In genomic region chr5:150160448-150161069, GRCh38 we compare ENCODE assay signal across 17 cellular contexts. TPM values are rescaled to one million over a fixed set of nuclear protein-coding genes. Genes with fewer than 3 reads are reported as not detected.
A peak's percentile ranks its signal among the peaks of the same experiment; 100 is the strongest.
DNase-seq lines count a peak whose midpoint lies in the region; ATAC-seq and TF ChIP-seq lines count a peak whose summit lies in the region.
"Had no signal": no experiment of that assay in that cellular context is flagged by ENCODE, and none has a peak within 500 bp of the region (broad histone marks: within the 10 kb centered on the region; RNA-seq: fewer than 3 reads in every experiment).

No MANE protein-coding gene starts in this region.

- DNase-seq in SK-N-SH (no peak), dorsolateral prefrontal cortex (no peak), neuronal stem cell (ENCODE audit: low spot score) (no peak), transverse colon (no peak)
- DNase-seq in activated CD4-positive, alpha-beta T cell treated with anti-CD3 and anti-CD28 coated beads, Interleukin-2, amount 50 U/mL, for 1 hour: no peak
- no peak for DNase-seq in naive thymus-derived CD4-positive, alpha-beta T cell
- DNase-seq: COR-L47; effector CD4-positive, alpha-beta T cell; NCI-H2029 had no signal

- H2BK5ac ChIP-seq in neuronal stem cell (ENCODE audit: low read length): no peak overlapping the region

- H3K27me3 Mint-ChIP-seq in naive thymus-derived CD4-positive, alpha-beta T cell: peaks cover 19 to 33% (median 30%) of the 10 kb centered on the region in 5 donors

- H3K27me3 ChIP-seq in SK-N-SH (ENCODE audit: insufficient read depth) (no peaks in the 10 kb centered on the region), dorsolateral prefrontal cortex (no peaks in the 10 kb centered on the region), neuronal stem cell (ENCODE audit: control insufficient read depth in 3 of 3, insufficient read depth in 3 of 3, low read depth in 1 of 3, low read length in 3 of 3) (peaks cover 0 to 4% (median 0%) of the 10 kb centered on the region in 3 experiments), transverse colon (no peaks in the 10 kb centered on the region)
- no peaks in the 10 kb centered on the region for H3K27me3 ChIP-seq in naive thymus-derived CD4-positive, alpha-beta T cell (ENCODE audit: control insufficient read depth in 2 of 2, insufficient read depth in 2 of 2, low read length in 2 of 2)

- peaks cover 19% of the 10 kb centered on the region for H3F3A ChIP-seq in SK-N-SH (replicated peaks; ENCODE audit: insufficient read depth)

- no peak overlapping the region for H3K4me3 ChIP-seq in SK-N-SH (ENCODE audit: low read depth in 2 of 2, low read length in 1 of 2)
- H3K4me3 ChIP-seq in dorsolateral prefrontal cortex: no peak overlapping the region
- H3K4me3 ChIP-seq in neuronal stem cell (ENCODE audit: low read length in 2 of 2): no peak overlapping the region
- H3K4me3 ChIP-seq in transverse colon: no peak overlapping the region
- H3K4me3 ChIP-seq in naive thymus-derived CD4-positive, alpha-beta T cell (ENCODE audit: low read length): no peak overlapping the region

- no peak overlapping the region for H4K91ac ChIP-seq in neuronal stem cell (ENCODE audit: low read depth, low read length, poor library complexity)

- no peaks in the 10 kb centered on the region for H3K9me2 ChIP-seq in SK-N-SH

- intact Hi-C loops in dorsolateral prefrontal cortex (cut with DNase I): loop anchor here (1.0 to 5.0 kb wide), 2 partner anchors 57 to 58 kb away; no protein-coding TSS in a partner anchor
- intact Hi-C loops in transverse colon (cut with DNase I; ENCODE audit: low total_unique reads): no loop called here
- intact Hi-C loops in naive thymus-derived CD4-positive, alpha-beta T cell (cut with micrococcal nuclease): loop anchor here (1.0 kb wide), 3 partner anchors 58 to 276 kb away; no protein-coding TSS in a partner anchor

- TF ChIP-seq CTCF in SK-N-SH (IDR thresholded peaks at IDR 0.05): no peak
- no peak for TF ChIP-seq CTCF in dorsolateral prefrontal cortex (IDR thresholded peaks at IDR 0.05 in 54 of 56, conservative IDR thresholded peaks at IDR 0.05 in 2 of 56; ENCODE audit: low read depth in 1 of 56, partially characterized antibody in 56 of 56)
- no peak for TF ChIP-seq CTCF in transverse colon (IDR thresholded peaks at IDR 0.05)

- ATAC-seq in SK-N-SH treated with all-trans-retinoic acid at 6 μM for 48 hours: no peak
- no peak for ATAC-seq in naive thymus-derived CD4-positive, alpha-beta T cell
- no peak for ATAC-seq in GM18520 (IDR thresholded peaks at IDR 0.05; ENCODE audit: unreplicated experiment)

- H3K9me3 Mint-ChIP-seq in naive thymus-derived CD4-positive, alpha-beta T cell: peaks cover 0 to 1% (median 0%) of the 10 kb centered on the region in 11 donors
- H3K9me3 Mint-ChIP-seq: stimulated activated naive CD8-positive, alpha-beta T cell treated with anti-CD3 and anti-CD28 coated beads, Interleukin-15, Interleukin-2, amounts not matched to agents 100 ng/mL and 50 ng/mL, for 24 hours had no signal

- H3K36me3 Mint-ChIP-seq in naive thymus-derived CD4-positive, alpha-beta T cell: no peaks in the 10 kb centered on the region
- H3K36me3 Mint-ChIP-seq: activated naive CD8-positive, alpha-beta T cell had no signal

- no peaks in the 10 kb centered on the region for H4K20me1 ChIP-seq in SK-N-SH (ENCODE audit: insufficient read depth)

- in situ Hi-C loops in transverse colon (cut with MboI; ENCODE audit: low pct_ligation_motif_present in 1 of 4, low pct_unique_long_range_greater_than_20kb in 1 of 4, low sequenced_read_pairs in 3 of 4): loop anchor here in 3 of 4 donors (5.0 to 25.0 kb wide), 3 partner anchors 52 to 277 kb away; partner anchors contain the start of gene RPS14 (in 2 of the 3)

- H3K4me1 ChIP-seq in SK-N-SH (ENCODE audit: control insufficient read depth in 1 of 2, insufficient read depth in 2 of 2, low read depth in 1 of 2, low read length in 1 of 2): peaks cover 31 to 63% of the 10 kb centered on the region in 2 experiments
- H3K4me1 ChIP-seq in neuronal stem cell (ENCODE audit: control insufficient read depth in 2 of 2, insufficient read depth in 1 of 2, low read depth in 1 of 2, low read length in 2 of 2): peaks cover 12 to 26% of the 10 kb centered on the region in 2 donors
- H3K4me1 ChIP-seq in transverse colon: peaks cover 24 to 46% (median 40%) of the 10 kb centered on the region in 4 donors
- no peaks in the 10 kb centered on the region for H3K4me1 ChIP-seq in naive thymus-derived CD4-positive, alpha-beta T cell (ENCODE audit: control insufficient read depth in 2 of 2, insufficient read depth in 2 of 2, low read length in 2 of 2)

- WGBS in SK-N-SH (ENCODE audit: low lambda C conversion rate): 69% methylated on average over 4 of the region's 5 CpGs
- WGBS in neuronal stem cell (ENCODE audit: extremely low coverage in 2 of 2, insufficient read length in 2 of 2, insufficient replicate concordance in 1 of 2), 2 donors: no CpG with 5 or more reads among the region's 5 CpGs
- WGBS in transverse colon (ENCODE audit: low coverage in 1 of 2), 2 donors: 69 to 91% methylated on average over 1 to 5 of the region's 5 CpGs

- H3K4ac ChIP-seq in neuronal stem cell (ENCODE audit: low read length): no peak overlapping the region

- H3K14ac ChIP-seq in neuronal stem cell (ENCODE audit: low read length): no peak overlapping the region

- no peak for TF ChIP-seq EP300 in SK-N-SH (IDR thresholded peaks at IDR 0.05; ENCODE audit: borderline replicate concordance in 1 of 2, low read depth in 1 of 2, low read length in 1 of 2)
- TF ChIP-seq EP300 in transverse colon (IDR thresholded peaks at IDR 0.05; ENCODE audit: low read depth): no peak

- H3K79me1 ChIP-seq in neuronal stem cell (ENCODE audit: low read depth, low read length): no peaks in the 10 kb centered on the region

- no peak overlapping the region for H4K8ac ChIP-seq in neuronal stem cell (ENCODE audit: low read depth, low read length)

- H3K4me3 Mint-ChIP-seq in naive thymus-derived CD4-positive, alpha-beta T cell: no peak overlapping the region
- H3K4me3 Mint-ChIP-seq: activated naive CD8-positive, alpha-beta T cell; stimulated activated naive CD8-positive, alpha-beta T cell treated with anti-CD3 and anti-CD28 coated beads, Interleukin-15, Interleukin-2, amounts not matched to agents 100 ng/mL and 50 ng/mL, for 24 hours had no signal

- H3K9me3 ChIP-seq in SK-N-SH (no peaks in the 10 kb centered on the region), neuronal stem cell (replicated peaks in 1 of 2; ENCODE audit: control insufficient read depth in 2 of 2, insufficient read depth in 1 of 2, low read depth in 1 of 2, low read length in 2 of 2) (no peaks in the 10 kb centered on the region), transverse colon (no peaks in the 10 kb centered on the region)
- H3K9me3 ChIP-seq in naive thymus-derived CD4-positive, alpha-beta T cell (ENCODE audit: control insufficient read depth in 2 of 3, low read length in 3 of 3): no peaks in the 10 kb centered on the region

- H3K79me2 ChIP-seq in SK-N-SH (ENCODE audit: insufficient read depth): no peaks in the 10 kb centered on the region

- no peak overlapping the region for H2BK120ac ChIP-seq in neuronal stem cell (ENCODE audit: low read depth, low read length)

- peak overlapping the region in 2 of 9 donors; percentile 13 to 16 for H3K27ac Mint-ChIP-seq in naive thymus-derived CD4-positive, alpha-beta T cell
- H3K27ac Mint-ChIP-seq: activated naive CD8-positive, alpha-beta T cell; stimulated activated naive CD8-positive, alpha-beta T cell treated with anti-CD3 and anti-CD28 coated beads, Interleukin-15, Interleukin-2, amounts not matched to agents 100 ng/mL and 50 ng/mL, for 24 hours had no signal

- peaks cover 5 to 9% (median 7%) of the 10 kb centered on the region in 7 donors for H3K4me1 Mint-ChIP-seq in naive thymus-derived CD4-positive, alpha-beta T cell

- TF ChIP-seq RAD21 in SK-N-SH (IDR thresholded peaks at IDR 0.05; ENCODE audit: low read length): no peak

- H3K23ac ChIP-seq in neuronal stem cell (ENCODE audit: low read depth, low read length, poor library complexity): no peak overlapping the region

- POLR2A ChIA-PET in SK-N-SH (lab: Yijun Ruan, JAX): no interaction called here
- POLR2A ChIA-PET in naive thymus-derived CD4-positive, alpha-beta T cell (lab: Charles Lee): no interaction called here

- H3K36me3 ChIP-seq in SK-N-SH (replicated peaks in 1 of 2; ENCODE audit: control insufficient read depth in 1 of 2, insufficient read depth in 2 of 2, low read length in 1 of 2) (no peaks in the 10 kb centered on the region), neuronal stem cell (replicated peaks in 1 of 2; ENCODE audit: control insufficient read depth in 2 of 2, insufficient read depth in 2 of 2, low read length in 2 of 2) (no peaks in the 10 kb centered on the region), transverse colon (no peaks in the 10 kb centered on the region)
- H3K36me3 ChIP-seq in naive thymus-derived CD4-positive, alpha-beta T cell (ENCODE audit: control insufficient read depth in 2 of 3, insufficient read depth in 3 of 3, low read length in 3 of 3): no peaks in the 10 kb centered on the region
- H3K36me3 ChIP-seq: WERI-Rb-1 had no signal

- TF ChIP-seq POLR2A in transverse colon (IDR thresholded peaks at IDR 0.05): no peak

- no peak overlapping the region for H3K18ac ChIP-seq in neuronal stem cell (ENCODE audit: low read length)

- CTCF ChIA-PET in SK-N-SH (lab: Yijun Ruan, JAX): interaction anchor here (0.7 to 0.9 kb wide), 5 partner anchors 15 to 59 kb away, joined by 3 to 5 read pairs (median 3); no protein-coding TSS in a partner anchor
- CTCF ChIA-PET in naive thymus-derived CD4-positive, alpha-beta T cell (lab: Charles Lee): interaction anchor here (0.7 kb wide), 1 partner anchor 194 kb away, joined by 3 read pairs; no protein-coding TSS in a partner anchor

- no peak overlapping the region; the same call in 1 of the 2 replicates for H2AFZ ChIP-seq in SK-N-SH (ENCODE audit: low read depth)
- peak overlapping the region; percentile 92 for H2AFZ ChIP-seq in neuronal stem cell (ENCODE audit: low read length)

- no peak overlapping the region for H2BK12ac ChIP-seq in neuronal stem cell (ENCODE audit: low read length)

- no peak overlapping the region for H3K9ac ChIP-seq in SK-N-SH
- H3K9ac ChIP-seq in neuronal stem cell (ENCODE audit: low read depth, low read length, poor library complexity): no peak overlapping the region

- no peak overlapping the region for H3K4me2 ChIP-seq in SK-N-SH
- H3K4me2 ChIP-seq in neuronal stem cell (ENCODE audit: insufficient read depth, low read length, poor library complexity, severe bottlenecking): no peak overlapping the region

- H2BK15ac ChIP-seq in neuronal stem cell (ENCODE audit: low read length): peak overlapping the region; percentile 51

- H2AK5ac ChIP-seq in neuronal stem cell (ENCODE audit: low read depth, low read length): peak overlapping the region; percentile 25

- H3K27ac ChIP-seq in SK-N-SH (ENCODE audit: low read depth in 2 of 2, low read length in 1 of 2): peak overlapping the region; percentile 94 to 96; a peak in 3 of 4 replicates
- peak overlapping the region in 44 of 59 donors; percentile 0 to 95 (median 58) for H3K27ac ChIP-seq in dorsolateral prefrontal cortex
- no peak overlapping the region for H3K27ac ChIP-seq in neuronal stem cell (replicated peaks; ENCODE audit: low read length)
- H3K27ac ChIP-seq in transverse colon: peak overlapping the region; percentile 17 to 96 (median 90)
- H3K27ac ChIP-seq in naive thymus-derived CD4-positive, alpha-beta T cell (ENCODE audit: low read depth, low read length): no peak overlapping the region

RNA-seq across cellular contexts. Expression of gene PDGFRB, which starts 4.9 kb away (rescaled TPM):
- 25.9 and 32.1 TPM in 2 replicates for polyA plus RNA-seq in SK-N-SH (2012; rRNA removed)
- 13.2 and 19.7 TPM in 2 replicates for polyA plus RNA-seq in SK-N-SH (2012; cell fraction: cytosol; rRNA removed)
- polyA plus RNA-seq in SK-N-SH (2012; cell fraction: nucleus; rRNA removed): 57.0 and 58.5 TPM in 2 replicates
- total RNA-seq in dorsolateral prefrontal cortex (100 to 1,000 TPM in 13 of 120 experiments, 10 to 100 TPM in 107; 34.7 to 209 (median 68.0) TPM), transverse colon (10 to 100 TPM; 20.2 to 56.3 (median 28.3) TPM)
- polyA plus RNA-seq in neuronal stem cell (2013, experiment 1 of 2): 11.0 TPM
- 11.2 TPM for polyA plus RNA-seq in neuronal stem cell (2013, experiment 2 of 2)
- 1 to 10 TPM in 2 of 5 experiments, under 1 TPM in 1, not detected in 2; 0.64 to 8.5 (median 5.1) TPM for total RNA-seq in naive thymus-derived CD4-positive, alpha-beta T cell
- under 1 TPM in 1 of 2 donors, not detected in 1; 0.37 TPM for polyA plus RNA-seq in naive thymus-derived CD4-positive, alpha-beta T cell

RNA-seq across cellular contexts. Expression of gene CDX1, which starts 6.0 kb away (rescaled TPM):
- polyA plus RNA-seq in SK-N-SH (2012; rRNA removed): 0.23 and 0.26 TPM in 2 replicates
- 0.19 and 0.26 TPM in 2 replicates for polyA plus RNA-seq in SK-N-SH (2012; cell fraction: cytosol; rRNA removed)
- 0.25 and 0.39 TPM in 2 replicates for polyA plus RNA-seq in SK-N-SH (2012; cell fraction: nucleus; rRNA removed)
- total RNA-seq in dorsolateral prefrontal cortex (under 1 TPM in 33 of 120 experiments, not detected in 87; 0.23 to 0.90 (median 0.48) TPM), transverse colon (100 to 1,000 TPM; 249 to 540 (median 360) TPM)
- polyA plus RNA-seq in neuronal stem cell (2013, experiment 1 of 2): 0.10 TPM
- polyA plus RNA-seq in neuronal stem cell (2013, experiment 2 of 2): 0.10 TPM
- total RNA-seq in naive thymus-derived CD4-positive, alpha-beta T cell: not detected
- polyA plus RNA-seq in naive thymus-derived CD4-positive, alpha-beta T cell: not detected
- total RNA-seq: lower leg skin, pulmonary artery endothelial cell, SK-MEL-5 had no signal

RNA-seq across cellular contexts. Expression of gene SLC6A7, which starts 29.3 kb away (rescaled TPM):
- not detected in 2 replicates for polyA plus RNA-seq in SK-N-SH (2012; rRNA removed)
- not detected in 2 replicates for polyA plus RNA-seq in SK-N-SH (2012; cell fraction: cytosol; rRNA removed)
- 0.04 and 0.08 TPM in 2 replicates for polyA plus RNA-seq in SK-N-SH (2012; cell fraction: nucleus; rRNA removed)
- total RNA-seq in dorsolateral prefrontal cortex (10 to 100 TPM; 11.5 to 82.1 (median 47.8) TPM), transverse colon (10 to 100 TPM; 19.5 to 67.7 (median 21.3) TPM)
- polyA plus RNA-seq in neuronal stem cell (2013, experiment 1 of 2): not detected
- 0.01 TPM for polyA plus RNA-seq in neuronal stem cell (2013, experiment 2 of 2)
- total RNA-seq in naive thymus-derived CD4-positive, alpha-beta T cell: not detected
- not detected for polyA plus RNA-seq in naive thymus-derived CD4-positive, alpha-beta T cell
- total RNA-seq: pulmonary artery endothelial cell, SK-MEL-5 had no signal

Comparison
In these comparisons a context has a peak if more than half of its experiments do, and no peak if none do; other contexts are left out.
1. H3K27ac ChIP-seq: peak in SK-N-SH (2 of 2), dorsolateral prefrontal cortex (44 of 59) and transverse colon (4 of 4); none in neuronal stem cell (single experiment) and naive thymus-derived CD4-positive, alpha-beta T cell (single experiment).
2. RNA of gene CDX1, which starts 6.0 kb away (total RNA-seq): 249 to 540 TPM in transverse colon; 0.23 to 0.90 TPM in dorsolateral prefrontal cortex and not detected in naive thymus-derived CD4-positive, alpha-beta T cell; every median in the first group is over 100 times any median in the second.
3. RNA of gene SLC6A7, which starts 29.3 kb away (total RNA-seq): 11.5 to 82.1 TPM in dorsolateral prefrontal cortex and 19.5 to 67.7 TPM in transverse colon; not detected in naive thymus-derived CD4-positive, alpha-beta T cell; every median in the first group is over 10 times any median in the second.